8 cellular contexts compared by ENCODE assay signal in genomic region chr9:96020300-96020821, GRCh38.
A peak's percentile ranks its signal among the peaks of the same experiment; 100 is the strongest.
DNase-seq lines count a peak whose midpoint lies in the region; ATAC-seq, FAIRE-seq and TF ChIP-seq lines count a peak whose summit lies in the region.

No MANE protein-coding gene starts in this region.

- H3K9me2 ChIP-seq in OCI-LY1 (ENCODE audit: low read depth, low read length) (no peaks in the 10 kb centered on the region), neural cell (ENCODE audit: insufficient read depth, low read length) (no peaks in the 10 kb centered on the region)

- dilution Hi-C loops in endothelial cell of umbilical vein (cut with MboI; ENCODE audit: extremely low pct_ligation_motif_present, low sequenced_read_pairs): no loop called here

- H3K4me3 ChIP-seq in BE2C (ENCODE audit: low read depth, low read length) (peak overlapping the region; percentile 53), OCI-LY1 (ENCODE audit: low read depth, low read length, poor library complexity, severe bottlenecking) (peak overlapping the region; percentile 58), endothelial cell of umbilical vein (replicated peaks in 1 of 3; ENCODE audit: insufficient read depth in 1 of 3, low read depth in 1 of 3, low read length in 3 of 3) (peak overlapping the region in 1 of 3 experiments; percentile 40), neural cell (ENCODE audit: low read length) (peak overlapping the region; percentile 72)

- no peak overlapping the region for H3K9ac ChIP-seq in OCI-LY1 (ENCODE audit: low read length)
- no peak overlapping the region for H3K9ac ChIP-seq in endothelial cell of umbilical vein (replicated peaks; ENCODE audit: extremely low read depth, insufficient read depth, low read length)
- H3K9ac ChIP-seq in neural cell (ENCODE audit: low read length): no peak overlapping the region

- H3K79me2 ChIP-seq in OCI-LY1 (ENCODE audit: insufficient read depth, low read length) (no peaks in the 10 kb centered on the region), endothelial cell of umbilical vein (ENCODE audit: control insufficient read depth, insufficient read depth, low read length) (no peaks in the 10 kb centered on the region), neural cell (replicated peaks; ENCODE audit: insufficient read depth, low read length) (no peaks in the 10 kb centered on the region)

- H3K4me1 ChIP-seq in BE2C (peaks cover 12% of the 10 kb centered on the region), OCI-LY1 (ENCODE audit: insufficient read depth, low read length, severe bottlenecking) (peaks cover 20% of the 10 kb centered on the region), endothelial cell of umbilical vein (ENCODE audit: control insufficient read depth, extremely low read depth, insufficient read depth, low read length) (peaks cover 9% of the 10 kb centered on the region)

- H3K9me3 ChIP-seq in BE2C (no peaks in the 10 kb centered on the region), OCI-LY1 (ENCODE audit: low read length) (no peaks in the 10 kb centered on the region), endothelial cell of umbilical vein (replicated peaks; ENCODE audit: control insufficient read depth, insufficient read depth, low read length) (no peaks in the 10 kb centered on the region), neural cell (ENCODE audit: low read length) (no peaks in the 10 kb centered on the region)

- H3K4me2 ChIP-seq in OCI-LY1 (ENCODE audit: low read length) (peak overlapping the region; percentile 75), endothelial cell of umbilical vein (ENCODE audit: insufficient read depth, low read length) (peak overlapping the region; percentile 74), neural cell (ENCODE audit: low read length) (no peak overlapping the region)

- POLR2A ChIA-PET in endothelial cell of umbilical vein (lab: Charles Lee): no interaction called here

- TF ChIP-seq CTCF in BE2C (IDR thresholded peaks at IDR 0.05; ENCODE audit: low read depth, low read length) (no peak), OCI-LY1 (IDR thresholded peaks at IDR 0.05; ENCODE audit: low read length) (no peak), endothelial cell of umbilical vein (IDR thresholded peaks at IDR 0.05; ENCODE audit: extremely low read depth in 1 of 2, insufficient read depth in 1 of 2, low read depth in 1 of 2, low read length in 2 of 2) (no peak), neural cell (IDR thresholded peaks at IDR 0.05; ENCODE audit: poor library complexity, severe bottlenecking) (no peak)

- no peak for TF ChIP-seq EP300 in neural cell (conservative IDR thresholded peaks at IDR 0.05; ENCODE audit: poor library complexity, severe bottlenecking)

- no peaks in the 10 kb centered on the region for H3K9me1 ChIP-seq in endothelial cell of umbilical vein (replicated peaks; ENCODE audit: control insufficient read depth, extremely low read depth, insufficient read depth, low read length)

- no peak for FAIRE-seq in endothelial cell of umbilical vein (lab: Jason Lieb, UNC)

- no peak for TF ChIP-seq POLR2A in endothelial cell of umbilical vein (IDR thresholded peaks at IDR 0.05; ENCODE audit: low read depth, low read length)

- H3K27ac ChIP-seq in OCI-LY1 (ENCODE audit: low read depth, low read length, poor library complexity, severe bottlenecking) (no peak overlapping the region), endothelial cell of umbilical vein (ENCODE audit: insufficient read depth, low read depth, low read length) (no peak overlapping the region), neural cell (ENCODE audit: low read length) (no peak overlapping the region)

- H3K27me3 ChIP-seq in BE2C (peaks cover 22% of the 10 kb centered on the region), OCI-LY1 (ENCODE audit: insufficient read depth, low read length) (no peaks in the 10 kb centered on the region), endothelial cell of umbilical vein (ENCODE audit: control insufficient read depth in 2 of 2, insufficient read depth in 2 of 2, low read length in 2 of 2) (peaks cover 32 to 37% of the 10 kb centered on the region in 2 experiments), neural cell (ENCODE audit: insufficient read depth, low read depth, low read length) (peaks cover 48% of the 10 kb centered on the region)

- no peak for ATAC-seq in activated CD4-positive, CD25-positive, alpha-beta regulatory T cell treated with anti-CD3 and anti-CD28 coated beads, Interleukin-2, amount 50 U/mL, for 24 hours

- TF ChIP-seq RAD21 in neural cell (conservative IDR thresholded peaks at IDR 0.05): no peak

- no TSS peak for BruUV-seq in endothelial cell of umbilical vein (replicated peaks; lab: Mats Ljungman, UMichigan)

- no peaks in the 10 kb centered on the region for H4K20me1 ChIP-seq in OCI-LY1 (ENCODE audit: insufficient read depth, low read length)
- no peaks in the 10 kb centered on the region for H4K20me1 ChIP-seq in endothelial cell of umbilical vein (replicated peaks; ENCODE audit: control insufficient read depth, extremely low read depth, insufficient read depth, low read length)
- no peaks in the 10 kb centered on the region for H4K20me1 ChIP-seq in neural cell (ENCODE audit: insufficient read depth)

- H2AFZ ChIP-seq in OCI-LY1 (ENCODE audit: low read length) (no peak overlapping the region), endothelial cell of umbilical vein (ENCODE audit: low read depth, low read length) (peak overlapping the region; percentile 74), neural cell (ENCODE audit: low read depth, low read length) (no peak overlapping the region)

- no peaks in the 10 kb centered on the region for H3F3A ChIP-seq in OCI-LY1 (ENCODE audit: insufficient read depth, low read length)
- H3F3A ChIP-seq in neural cell (ENCODE audit: insufficient read depth, low read length, poor library complexity, severe bottlenecking): no peaks in the 10 kb centered on the region

- CTCF ChIA-PET in endothelial cell of umbilical vein (lab: Charles Lee): interaction anchor here (1.0 kb wide), 1 partner anchor 293 kb away, joined by 3 read pairs; no protein-coding TSS in a partner anchor

- H3K36me3 ChIP-seq in BE2C (no peaks in the 10 kb centered on the region), OCI-LY1 (ENCODE audit: insufficient read depth, low read length) (no peaks in the 10 kb centered on the region), endothelial cell of umbilical vein (ENCODE audit: control insufficient read depth in 2 of 2, extremely low read depth in 1 of 2, insufficient read depth in 2 of 2, low read length in 2 of 2) (no peaks in the 10 kb centered on the region), neural cell (ENCODE audit: insufficient read depth, low read length) (no peaks in the 10 kb centered on the region)

- intact Hi-C loops in endothelial cell of umbilical vein (cut with micrococcal nuclease): no loop called here

- DNase-seq in BE2C (no peak), endothelial cell of umbilical vein (ENCODE audit: low read depth, low spot score) (no peak), DMS53 (lab: John Stamatoyannopoulos, UW) (no peak), SK-N-DZ (ENCODE audit: low spot score) (no peak), LoVo (ENCODE audit: low spot score) (no peak)

TF ChIP-seq in endothelial cell of umbilical vein, 7 proteins besides CTCF, POLR2A, EP300 and RAD21:
- TF ChIP-seq FOS (IDR thresholded peaks at IDR 0.05; ENCODE audit: borderline replicate concordance, insufficient read depth, low read length) (no peak), JUN (IDR thresholded peaks at IDR 0.05; ENCODE audit: borderline replicate concordance, insufficient read depth, insufficient read length, low read depth) (no peak), MAX (IDR thresholded peaks at IDR 0.05; ENCODE audit: insufficient read depth, insufficient read length) (no peak), MYC (IDR thresholded peaks at IDR 0.05; ENCODE audit: low read depth, low read length) (no peak), GATA2 (IDR thresholded peaks at IDR 0.05; ENCODE audit: insufficient read depth, insufficient read length, low read depth, low read length) (no peak), EZH2 (IDR thresholded peaks at IDR 0.05; ENCODE audit: borderline replicate concordance, low read depth, low read length, severe bottlenecking) (no peak), POLR2AphosphoS5 (IDR thresholded peaks at IDR 0.05; ENCODE audit: insufficient read depth, low read depth, low read length) (no peak)

TF ChIP-seq in neural cell, 6 proteins besides CTCF, POLR2A, EP300 and RAD21:
- TF ChIP-seq TAF1 (IDR thresholded peaks at IDR 0.05; ENCODE audit: low read depth) (no peak), POLR2AphosphoS5 (IDR thresholded peaks at IDR 0.05) (no peak), REST (IDR thresholded peaks at IDR 0.05; ENCODE audit: borderline replicate concordance) (no peak), SMC3 (conservative IDR thresholded peaks at IDR 0.05; ENCODE audit: poor library complexity) (no peak), MXI1 (conservative IDR thresholded peaks at IDR 0.05; ENCODE audit: poor library complexity, severe bottlenecking) (no peak), EZH2 (IDR thresholded peaks at IDR 0.05; ENCODE audit: borderline replicate concordance, insufficient read depth, low read length, poor library complexity, severe bottlenecking) (no peak)
